ENCODE assay signal across 5 cellular contexts in genomic region chr13:103093649-103094048, GRCh38. TPM values are rescaled to one million over a fixed set of nuclear protein-coding genes. Genes with fewer than 3 reads are reported as not detected.
"Had no signal": no experiment of that assay in that cellular context is flagged by ENCODE, and none has a peak within 500 bp of the region (broad histone marks: within the 10 kb centered on the region; RNA-seq: fewer than 3 reads in every experiment).

No MANE protein-coding gene starts in this region.

RNA-seq across cellular contexts. Expression of gene SLC10A2, which starts 27.4 kb away (rescaled TPM):
- total RNA-seq: HepG2, HT-29, HT1080, IMR-90 had no signal
- polyA plus RNA-seq: HepG2, IgD-negative memory B cell, IMR-90 had no signal
